In genomic region chr12:32034045-32034444, GRCh38 we compare ENCODE assay signal across 30 cellular contexts.
DNase-seq lines count a peak whose midpoint lies in the region; ATAC-seq and TF ChIP-seq lines count a peak whose summit lies in the region.
"Had no signal": no experiment of that assay in that cellular context is flagged by ENCODE, and none has a peak within 500 bp of the region (broad histone marks: within the 10 kb centered on the region; RNA-seq: fewer than 3 reads in every experiment).

No MANE protein-coding gene starts in this region.

- H3K27ac Mint-ChIP-seq in activated naive CD4-positive, alpha-beta T cell treated with anti-CD3 and anti-CD28 coated beads for 36 hours: peak overlapping the region; percentile 14
- H3K27ac Mint-ChIP-seq in activated naive CD4-positive, alpha-beta T cell treated with anti-CD3 and anti-CD28 coated beads, Interleukin-2, amount 10 ng/mL, durations not matched to agents 7 days and 5 days: no peak overlapping the region
- peak overlapping the region; percentile 58 for H3K27ac Mint-ChIP-seq in memory B cell
- H3K27ac Mint-ChIP-seq: activated CD8-positive, alpha-beta memory T cell treated with anti-CD3 and anti-CD28 coated beads, Interleukin-2, amount 10 ng/mL, durations not matched to agents 7 days and 5 days; effector memory CD8-positive, alpha-beta T cell had no signal

- no peak for TF ChIP-seq POLR2A in GM18505 (IDR thresholded peaks at IDR 0.05; ENCODE audit: borderline replicate concordance, extremely low read depth, insufficient read depth, insufficient read length)

- H3K9me3 Mint-ChIP-seq in activated naive CD4-positive, alpha-beta T cell treated with anti-CD3 and anti-CD28 coated beads for 36 hours: no peaks in the 10 kb centered on the region
- H3K9me3 Mint-ChIP-seq in activated naive CD4-positive, alpha-beta T cell treated with anti-CD3 and anti-CD28 coated beads, Interleukin-2, amount 10 ng/mL, durations not matched to agents 7 days and 5 days: peaks cover 3% of the 10 kb centered on the region
- peaks cover 3% of the 10 kb centered on the region for H3K9me3 Mint-ChIP-seq in memory B cell
- H3K9me3 Mint-ChIP-seq: CD4-positive, alpha-beta memory T cell; effector memory CD8-positive, alpha-beta T cell; naive thymus-derived CD8-positive, alpha-beta T cell; T-cell had no signal

- peak overlapping the region; percentile 86 for H3K27ac ChIP-seq in VCaP
- H3K27ac ChIP-seq: A549, esophagus squamous epithelium, left lung, SJSA1, thoracic aorta had no signal

- no peak for TF ChIP-seq CTCF in VCaP (conservative IDR thresholded peaks at IDR 0.05)

- no peaks in the 10 kb centered on the region for H3K27me3 Mint-ChIP-seq in activated naive CD4-positive, alpha-beta T cell treated with anti-CD3 and anti-CD28 coated beads for 36 hours (ENCODE audit: low read depth)
- H3K27me3 Mint-ChIP-seq in activated naive CD4-positive, alpha-beta T cell treated with anti-CD3 and anti-CD28 coated beads, Interleukin-2, amount 10 ng/mL, durations not matched to agents 7 days and 5 days: peaks cover 4% of the 10 kb centered on the region
- no peaks in the 10 kb centered on the region for H3K27me3 Mint-ChIP-seq in memory B cell
- H3K27me3 Mint-ChIP-seq: activated CD8-positive, alpha-beta memory T cell treated with anti-CD3 and anti-CD28 coated beads, Interleukin-2, amount 10 ng/mL, durations not matched to agents 7 days and 5 days; CD4-positive, alpha-beta memory T cell; effector memory CD8-positive, alpha-beta T cell; naive thymus-derived CD8-positive, alpha-beta T cell; T-cell had no signal

- DNase-seq in activated naive CD4-positive, alpha-beta T cell treated with anti-CD3 and anti-CD28 coated beads for 36 hours: no peak
- no peak for DNase-seq in activated naive CD4-positive, alpha-beta T cell treated with anti-CD3 and anti-CD28 coated beads, Interleukin-2, amount 10 ng/mL, durations not matched to agents 7 days and 5 days
- DNase-seq in memory B cell (ENCODE audit: low spot score in 2 of 2) (no peak), T-helper 1 cell (no peak), OCI-M1 (lab: John Stamatoyannopoulos, UW) (no peak), cerebellar cortex (ENCODE audit: low spot score) (no peak)
- DNase-seq: activated CD4-positive, alpha-beta T cell treated with anti-CD3 and anti-CD28 coated beads, Interleukin-2, amount 50 U/mL, for 1 hour; activated CD8-positive, alpha-beta memory T cell treated with anti-CD3 and anti-CD28 coated beads, Interleukin-2, amount 10 ng/mL, durations not matched to agents 7 days and 5 days; activated naive CD4-positive, alpha-beta T cell treated with anti-CD3 and anti-CD28 coated beads, Interleukin-2, amount 50 U/mL, for 16 hours; AML-193; amygdala; CD4-positive, alpha-beta memory T cell; DMS153; effector memory CD8-positive, alpha-beta T cell; esophagus squamous epithelium; GF-D8; KG1; left lung; midbrain; naive thymus-derived CD8-positive, alpha-beta T cell; NCI-H2081; NCI-H774; stimulated activated naive CD8-positive, alpha-beta T cell treated with anti-CD3 and anti-CD28 coated beads, Interleukin-15, Interleukin-2, amounts not matched to agents 100 U/mL and 50 U/mL, for 24 hours; T-cell had no signal

- peaks cover 4% of the 10 kb centered on the region for H3K4me1 Mint-ChIP-seq in activated naive CD4-positive, alpha-beta T cell treated with anti-CD3 and anti-CD28 coated beads for 36 hours (ENCODE audit: low read depth)
- H3K4me1 Mint-ChIP-seq in activated naive CD4-positive, alpha-beta T cell treated with anti-CD3 and anti-CD28 coated beads, Interleukin-2, amount 10 ng/mL, durations not matched to agents 7 days and 5 days: no peaks in the 10 kb centered on the region
- peaks cover 9% of the 10 kb centered on the region for H3K4me1 Mint-ChIP-seq in memory B cell

- ATAC-seq in memory B cell (ENCODE audit: low read depth) (no peak), GM18505 (IDR thresholded peaks at IDR 0.05; ENCODE audit: unreplicated experiment) (no peak)
- ATAC-seq: A549; activated CD8-positive, alpha-beta memory T cell treated with anti-CD3 and anti-CD28 coated beads, Interleukin-2, amount 10 ng/mL, durations not matched to agents 7 days and 5 days; effector memory CD8-positive, alpha-beta T cell; HCT116; left lung; naive thymus-derived CD8-positive, alpha-beta T cell; stimulated activated naive CD8-positive, alpha-beta T cell treated with anti-CD3 and anti-CD28 coated beads, Interleukin-15, Interleukin-2, amounts not matched to agents 100 U/mL and 50 U/mL, for 24 hours; T-cell had no signal

- no peak overlapping the region for H3K4me3 Mint-ChIP-seq in activated naive CD4-positive, alpha-beta T cell treated with anti-CD3 and anti-CD28 coated beads for 36 hours
- H3K4me3 Mint-ChIP-seq in activated naive CD4-positive, alpha-beta T cell treated with anti-CD3 and anti-CD28 coated beads, Interleukin-2, amount 10 ng/mL, durations not matched to agents 7 days and 5 days: no peak overlapping the region
- no peak overlapping the region for H3K4me3 Mint-ChIP-seq in memory B cell
- H3K4me3 Mint-ChIP-seq: activated CD8-positive, alpha-beta memory T cell treated with anti-CD3 and anti-CD28 coated beads, Interleukin-2, amount 10 ng/mL, durations not matched to agents 7 days and 5 days; CD4-positive, alpha-beta memory T cell; effector memory CD8-positive, alpha-beta T cell; naive thymus-derived CD8-positive, alpha-beta T cell; T-cell had no signal

- CTCF ChIA-PET in activated naive CD4-positive, alpha-beta T cell treated with anti-CD3 and anti-CD28 coated beads for 36 hours (lab: Charles Lee): interaction anchor here (1.0 kb wide), 1 partner anchor 10 kb away, joined by 3 read pairs; no protein-coding TSS in a partner anchor
- CTCF ChIA-PET in activated naive CD4-positive, alpha-beta T cell treated with anti-CD3 and anti-CD28 coated beads, Interleukin-2, amount 10 ng/mL, durations not matched to agents 7 days and 5 days (lab: Charles Lee): no interaction called here

- intact Hi-C loops in activated naive CD4-positive, alpha-beta T cell treated with anti-CD3 and anti-CD28 coated beads for 36 hours (cut with micrococcal nuclease): no loop called here

- no peaks in the 10 kb centered on the region for H3K36me3 Mint-ChIP-seq in activated naive CD4-positive, alpha-beta T cell treated with anti-CD3 and anti-CD28 coated beads for 36 hours (ENCODE audit: low read depth)
- H3K36me3 Mint-ChIP-seq in activated naive CD4-positive, alpha-beta T cell treated with anti-CD3 and anti-CD28 coated beads, Interleukin-2, amount 10 ng/mL, durations not matched to agents 7 days and 5 days: no peaks in the 10 kb centered on the region
- H3K36me3 Mint-ChIP-seq in memory B cell: peaks cover 3% of the 10 kb centered on the region
- H3K36me3 Mint-ChIP-seq: activated CD8-positive, alpha-beta memory T cell treated with anti-CD3 and anti-CD28 coated beads, Interleukin-2, amount 10 ng/mL, durations not matched to agents 7 days and 5 days; CD4-positive, alpha-beta memory T cell; naive thymus-derived CD8-positive, alpha-beta T cell had no signal
